ENCODE assay signal across 26 cellular contexts in the genomic region with DNA sequence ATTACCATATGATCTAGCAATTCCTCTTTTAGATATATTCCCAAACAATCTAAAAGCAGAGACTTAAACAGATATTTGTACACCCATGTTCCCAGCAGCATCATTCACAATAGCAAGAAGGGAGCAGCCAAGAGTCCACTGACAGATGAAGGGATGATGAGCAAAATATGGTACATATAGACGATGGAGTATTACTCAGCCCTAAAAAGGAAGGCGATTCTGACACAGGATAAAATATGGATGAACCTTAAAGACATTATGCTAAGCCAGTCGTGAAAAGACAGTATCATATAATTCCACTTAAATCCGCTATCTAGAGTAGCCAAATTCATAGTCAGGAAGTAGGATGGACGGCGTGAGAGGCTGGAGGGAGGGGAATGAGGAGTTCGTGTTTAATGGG. TPM values are rescaled to one million over a fixed set of nuclear protein-coding genes. Genes with fewer than 3 reads are reported as not detected.
DNase-seq lines count a peak whose midpoint lies in the region; ATAC-seq, FAIRE-seq and TF ChIP-seq lines count a peak whose summit lies in the region.
"Had no signal": no experiment of that assay in that cellular context is flagged by ENCODE, and none has a peak within 500 bp of the region (broad histone marks: within the 10 kb centered on the region; RNA-seq: fewer than 3 reads in every experiment).

No MANE protein-coding gene starts in this region.

- H3K4me1 ChIP-seq in Loucy (ENCODE audit: insufficient read depth, low read length, poor library complexity, severe bottlenecking) (peaks cover 10% of the 10 kb centered on the region), K562 (replicated peaks in 1 of 2; ENCODE audit: control insufficient read depth in 2 of 2, insufficient read depth in 2 of 2, low read length in 2 of 2) (peaks cover 0 to 32% of the 10 kb centered on the region in 2 experiments; a peak in 2 of 5 replicates)
- H3K4me1 ChIP-seq: BE2C had no signal

- H3K4me3 ChIP-seq in Loucy (ENCODE audit: low read length, poor library complexity, severe bottlenecking) (no peak overlapping the region), K562 (no peak overlapping the region)
- H3K4me3 ChIP-seq: A549; BLaER1 treated with 17β-estradiol and CSF1 and Interleukin-3, amounts not matched to agents 10 nM and 100 nM; GM23248 had no signal

- no peak for TF ChIP-seq POLR2A in K562 (conservative IDR thresholded peaks at IDR 0.05)

- H3K4me2 ChIP-seq in Loucy (ENCODE audit: low read depth, low read length, poor library complexity, severe bottlenecking): peak overlapping the region; percentile 28
- no peak overlapping the region for H3K4me2 ChIP-seq in K562 (ENCODE audit: insufficient read depth, low read length)
- H3K4me2 ChIP-seq: A549; BLaER1 treated with 17β-estradiol and CSF1 and Interleukin-3, amounts not matched to agents 10 nM and 100 nM had no signal

- ATAC-seq in K562: no peak
- ATAC-seq: A549 had no signal

- POLR2A ChIA-PET in K562 (lab: Yijun Ruan, JAX): no interaction called here

- DNase-seq in K562 (ENCODE audit: extremely low read depth in 1 of 4, low spot score in 3 of 4): no peak
- DNase-seq in glutamatergic neuron: peak; percentile 2
- DNase-seq in type B pancreatic cell (ENCODE audit: extremely low spot score, unreplicated experiment): no peak
- no peak for DNase-seq in activated T-cell treated with anti-CD3 and anti-CD28 coated beads, Interleukin-2, amount 50 U/mL, for 24 hours
- DNase-seq in SK-N-DZ (ENCODE audit: low spot score): no peak
- DNase-seq in glomerular visceral epithelial cell (ENCODE audit: extremely low spot score): no peak
- DNase-seq: 8988T; ACHN; AML-193; BE2C; CD4-positive, alpha-beta T cell; CD8-positive, alpha-beta memory T cell; DMS 273 treated with DMSO at 0.1 percent for 48 hours; DMS79; GF-D8; GM23248; H7; HCEC 1CT had no signal

- H3K9me3 Mint-ChIP-seq in glutamatergic neuron (ENCODE audit: unreplicated experiment) (peaks cover 13% of the 10 kb centered on the region), type B pancreatic cell (no peaks in the 10 kb centered on the region)
- peaks cover 3% of the 10 kb centered on the region for H3K9me3 Mint-ChIP-seq in activated T-cell treated with anti-CD3 and anti-CD28 coated beads, Interleukin-2, amount 50 U/mL, for 24 hours
- H3K9me3 Mint-ChIP-seq: CD4-positive, alpha-beta T cell; CD8-positive, alpha-beta memory T cell had no signal

- TF ChIP-seq EP300 in K562 (IDR thresholded peaks at IDR 0.05; ENCODE audit: low read length): no peak

- H4K20me1 ChIP-seq in Loucy (ENCODE audit: insufficient read depth, low read length, poor library complexity, severe bottlenecking) (peaks cover 100% of the 10 kb centered on the region), K562 (replicated peaks; ENCODE audit: control insufficient read depth, insufficient read depth, low read length) (peaks cover 13% of the 10 kb centered on the region)

- no peak for TF ChIP-seq RAD21 in K562 (CRISPR knock-in tag; conservative IDR thresholded peaks at IDR 0.05 in 1 of 2, IDR thresholded peaks at IDR 0.05 in 1 of 2)

- H3K79me2 ChIP-seq in Loucy (ENCODE audit: insufficient read depth, low read length) (peaks cover 100% of the 10 kb centered on the region), K562 (ENCODE audit: control insufficient read depth, insufficient read depth, low read length) (no peaks in the 10 kb centered on the region)

- in situ Hi-C loops in K562 (cut with MboI): no loop called here

- FAIRE-seq in K562 (lab: Jason Lieb, UNC): no peak
- FAIRE-seq: A549, D721Med, GM12892, GM19239, H1 had no signal

- H3K9me3 ChIP-seq in Loucy (ENCODE audit: insufficient read depth, low read depth, low read length): no peaks in the 10 kb centered on the region
- H3K9me3 ChIP-seq in K562 (replicated peaks; ENCODE audit: control insufficient read depth, insufficient read depth, low read depth, low read length): no peaks in the 10 kb centered on the region
- H3K9me3 ChIP-seq: A549, BE2C had no signal

- H3K4me3 Mint-ChIP-seq in glutamatergic neuron (ENCODE audit: unreplicated experiment) (peak overlapping the region; percentile 3), type B pancreatic cell (no peak overlapping the region)
- H3K4me3 Mint-ChIP-seq in activated T-cell treated with anti-CD3 and anti-CD28 coated beads, Interleukin-2, amount 50 U/mL, for 24 hours: no peak overlapping the region
- H3K4me3 Mint-ChIP-seq: CD14-positive monocyte; CD4-positive, alpha-beta T cell; CD8-positive, alpha-beta memory T cell had no signal

- no peaks in the 10 kb centered on the region for H3K9me1 ChIP-seq in K562 (ENCODE audit: control insufficient read depth, insufficient read depth, low read length)

- H3K36me3 Mint-ChIP-seq in glutamatergic neuron (ENCODE audit: unreplicated experiment) (peaks cover 5% of the 10 kb centered on the region), type B pancreatic cell (peaks cover 19% of the 10 kb centered on the region)
- peaks cover 4% of the 10 kb centered on the region for H3K36me3 Mint-ChIP-seq in activated T-cell treated with anti-CD3 and anti-CD28 coated beads, Interleukin-2, amount 50 U/mL, for 24 hours (ENCODE audit: low read depth)

- peaks cover 4% of the 10 kb centered on the region; the same call in 1 of the 2 replicates for H3F3A ChIP-seq in Loucy (ENCODE audit: low read depth)

- H3K36me3 ChIP-seq in Loucy (ENCODE audit: insufficient read depth, low read length) (peaks cover 98% of the 10 kb centered on the region), K562 (ENCODE audit: control insufficient read depth, insufficient read depth, low read length) (no peaks in the 10 kb centered on the region)
- H3K36me3 ChIP-seq: BE2C had no signal

- H2AFZ ChIP-seq in Loucy (ENCODE audit: low read length) (no peak overlapping the region), K562 (ENCODE audit: low read depth, low read length) (no peak overlapping the region)
- H2AFZ ChIP-seq: GM23248 had no signal

- CTCF ChIA-PET in K562 (lab: Yijun Ruan, JAX; ENCODE audit: low intra/inter-chr PET ratio): no interaction called here

- intact Hi-C loops in K562 (cut with micrococcal nuclease): no loop called here

- no peak overlapping the region for H3K9ac ChIP-seq in Loucy (ENCODE audit: low read depth, low read length, poor library complexity, severe bottlenecking)
- H3K9ac ChIP-seq in K562 (ENCODE audit: insufficient read depth in 1 of 2, low read depth in 2 of 2, low read length in 2 of 2): no peak overlapping the region
- H3K9ac ChIP-seq: BLaER1 treated with 17β-estradiol and CSF1 and Interleukin-3, amounts not matched to agents 10 nM and 100 nM; GM23248 had no signal

- H3K4me1 Mint-ChIP-seq in glutamatergic neuron (ENCODE audit: low read depth, unreplicated experiment) (peaks cover 45% of the 10 kb centered on the region), type B pancreatic cell (ENCODE audit: unreplicated experiment) (peaks cover 33% of the 10 kb centered on the region)
- H3K4me1 Mint-ChIP-seq in activated T-cell treated with anti-CD3 and anti-CD28 coated beads, Interleukin-2, amount 50 U/mL, for 24 hours (ENCODE audit: low read depth): peaks cover 7% of the 10 kb centered on the region

- H3K27me3 Mint-ChIP-seq in glutamatergic neuron (ENCODE audit: unreplicated experiment): peaks cover 4% of the 10 kb centered on the region
- no peaks in the 10 kb centered on the region for H3K27me3 Mint-ChIP-seq in type B pancreatic cell
- no peaks in the 10 kb centered on the region for H3K27me3 Mint-ChIP-seq in activated T-cell treated with anti-CD3 and anti-CD28 coated beads, Interleukin-2, amount 50 U/mL, for 24 hours
- H3K27me3 Mint-ChIP-seq: CD4-positive, alpha-beta T cell; CD8-positive, alpha-beta memory T cell had no signal

- WGBS in K562 (ENCODE audit: insufficient coverage, low coverage, missing lambda C conversion rate): 39% methylated on average over 7 of the region's 7 CpGs

- no peaks in the 10 kb centered on the region for H3K9me2 ChIP-seq in Loucy (replicated peaks; ENCODE audit: low read depth, low read length)

- TF ChIP-seq CTCF in Loucy (conservative IDR thresholded peaks at IDR 0.05; ENCODE audit: low read length): no peak
- TF ChIP-seq CTCF in K562 (IDR thresholded peaks at IDR 0.05 in 2 of 3, conservative IDR thresholded peaks at IDR 0.05 in 1 of 3; ENCODE audit: insufficient read depth in 2 of 3, low read depth in 1 of 3, low read length in 3 of 3): no peak
- TF ChIP-seq CTCF in glutamatergic neuron (IDR thresholded peaks at IDR 0.05; ENCODE audit: partially characterized antibody, unreplicated experiment): no peak
- TF ChIP-seq CTCF in type B pancreatic cell (conservative IDR thresholded peaks at IDR 0.05): no peak

- H3K27me3 ChIP-seq in Loucy (ENCODE audit: insufficient read depth, low read length, poor library complexity, severe bottlenecking) (no peaks in the 10 kb centered on the region), K562 (ENCODE audit: control insufficient read depth in 2 of 2, insufficient read depth in 2 of 2, low read length in 2 of 2) (no peaks in the 10 kb centered on the region)
- H3K27me3 ChIP-seq: BE2C; BLaER1 treated with 17β-estradiol and CSF1 and Interleukin-3, amounts not matched to agents 10 nM and 100 nM had no signal

- H3K27ac Mint-ChIP-seq in glutamatergic neuron (ENCODE audit: unreplicated experiment) (peak overlapping the region; percentile 59), type B pancreatic cell (peak overlapping the region; percentile 14)
- no peak overlapping the region for H3K27ac Mint-ChIP-seq in activated T-cell treated with anti-CD3 and anti-CD28 coated beads, Interleukin-2, amount 50 U/mL, for 24 hours
- H3K27ac Mint-ChIP-seq: CD14-positive monocyte; CD4-positive, alpha-beta T cell had no signal

- BruUV-seq in K562 (replicated peaks; lab: Mats Ljungman, UMichigan): no TSS peak

- no peak overlapping the region for H3K27ac ChIP-seq in K562 (ENCODE audit: extremely low read depth, low read depth, low read length)
- H3K27ac ChIP-seq: A549; BLaER1 treated with 17β-estradiol and CSF1 and Interleukin-3, amounts not matched to agents 10 nM and 100 nM; GM23248 had no signal

RNA-seq across cellular contexts. Expression of a gene that starts 20.4 kb away (rescaled TPM):
- total RNA-seq in K562 (2011; cell fraction: chromatin; rRNA removed; ENCODE audit: low replicate concordance): 7.0 and 16.3 TPM in 2 replicates
- 9.8 and 10.7 TPM in 2 replicates for total RNA-seq in K562 (2011; cell fraction: nucleolus; rRNA removed)
- total RNA-seq in K562 (2011; cell fraction: nucleoplasm; rRNA removed): 6.6 and 7.6 TPM in 2 replicates
- total RNA-seq in K562 (2014; rRNA removed): 5.9 and 12.1 TPM in 2 replicates
- total RNA-seq in K562 (2014; rRNA removed; fragmentation: Illumina TruSeq; extraction: Trizol): 1.6 and 2.0 TPM in 2 replicates
- 6.7 and 7.1 TPM in 2 replicates for total RNA-seq in K562 (2015; rRNA removed; fragmentation: Illumina TruSeq; extraction: Trizol)
- 7.3 and 7.4 TPM in 2 replicates for total RNA-seq in K562 (2021)
- polyA plus RNA-seq in K562 (2011; rRNA removed): 1.6 and 1.8 TPM in 2 replicates
- polyA plus RNA-seq in K562 (2011; cell fraction: cytosol; rRNA removed): 2.4 and 6.4 TPM in 2 replicates
- 1.7 and 4.2 TPM in 2 replicates for polyA plus RNA-seq in K562 (2011; cell fraction: nucleus; rRNA removed)
- polyA plus RNA-seq in K562 (2012): 7.4 and 9.3 TPM in 2 replicates
- 3.8 and 4.2 TPM in 2 replicates for polyA plus RNA-seq in K562 (2014; fragmentation: Illumina TruSeq; extraction: Trizol)
- under 1 TPM; 0.06 to 0.08 TPM for polyA plus RNA-seq in K562 (2014; fragmentation: Nextera tagmentation; extraction: Ambion mirVana)
- polyA plus RNA-seq in K562 (2014; rRNA removed): 4.0 and 4.5 TPM in 2 replicates
- polyA minus RNA-seq in K562 (2011; rRNA and poly(A)+ RNA removed): 1.8 and 3.2 TPM in 2 replicates
- 4.0 and 4.2 TPM in 2 replicates for polyA minus RNA-seq in K562 (2011; cell fraction: cytosol; rRNA and poly(A)+ RNA removed)
- 7.3 and 11.7 TPM in 2 replicates for polyA minus RNA-seq in K562 (2011; cell fraction: nucleus; rRNA and poly(A)+ RNA removed)
- 173 TPM for total RNA-seq in glutamatergic neuron (ENCODE audit: unreplicated experiment)
- 64.9 and 75.2 TPM in 2 replicates for total RNA-seq in type B pancreatic cell (ENCODE audit: low replicate concordance)
- 19.7 and 20.5 TPM in 2 replicates for polyA plus RNA-seq in SK-N-DZ (2014; cell fraction: cytosol; rRNA removed)
- polyA plus RNA-seq in SK-N-DZ (2014; cell fraction: nucleus; rRNA removed): 10.5 and 11.1 TPM in 2 replicates
